In genomic region chr22:30423959-30424380, GRCh38 we compare ENCODE assay signal across 1 cellular context.
TF ChIP-seq lines count a peak whose summit lies in the region.

No MANE protein-coding gene starts in this region.

TF ChIP-seq in HepG2, 621 proteins besides CTCF, POLR2A, EP300 and RAD21 (continued from another document and continues in another):
- TF ChIP-seq MXD4 (CRISPR knock-in tag; IDR thresholded peaks at IDR 0.05) = peak; percentile 84; the same call in 1 of the 2 replicates
- TF ChIP-seq GABPB1 (CRISPR knock-in tag; IDR thresholded peaks at IDR 0.05) = peak; percentile 84
- no peak for TF ChIP-seq ZNF660 (CRISPR knock-in tag; IDR thresholded peaks at IDR 0.05; ENCODE audit: borderline replicate concordance, low read depth)
- no peak for TF ChIP-seq RBM39 (IDR thresholded peaks at IDR 0.05; ENCODE audit: low read depth, low read length, poor library complexity, severe bottlenecking)
- no peak; the same call in 1 of the 2 replicates for TF ChIP-seq ZNF460 (CRISPR knock-in tag; IDR thresholded peaks at IDR 0.05; ENCODE audit: borderline replicate concordance)
- TF ChIP-seq FOXO1 (CRISPR knock-in tag; IDR thresholded peaks at IDR 0.05) = no peak; the same call in 1 of the 2 replicates
- no peak for TF ChIP-seq ZSCAN25 (CRISPR knock-in tag; IDR thresholded peaks at IDR 0.05)
- peak; percentile 95; the same call in 1 of the 2 replicates for TF ChIP-seq KLF12 (CRISPR knock-in tag; IDR thresholded peaks at IDR 0.05; ENCODE audit: borderline replicate concordance)
- no peak for TF ChIP-seq ZNF234 (CRISPR knock-in tag; conservative IDR thresholded peaks at IDR 0.05)
- peak; percentile 76; the same call in 1 of the 2 replicates for TF ChIP-seq ZNF879 (CRISPR knock-in tag; IDR thresholded peaks at IDR 0.05)
- TF ChIP-seq TBX2 (CRISPR knock-in tag; IDR thresholded peaks at IDR 0.05; ENCODE audit: borderline replicate concordance) = peak; percentile 72; the same call in 1 of the 2 replicates
- TF ChIP-seq ZNF790 (CRISPR knock-in tag; IDR thresholded peaks at IDR 0.05; ENCODE audit: borderline replicate concordance) = no peak
- 0 out of 2 replicates have a peak, but pooled peaks have one; percentile 12 for TF ChIP-seq ZNF761 (CRISPR knock-in tag; conservative IDR thresholded peaks at IDR 0.05)
- peak; percentile 90 for TF ChIP-seq SP5 (CRISPR knock-in tag; IDR thresholded peaks at IDR 0.05; ENCODE audit: borderline replicate concordance, low read depth)
- peak; percentile 73; the same call in 1 of the 2 replicates for TF ChIP-seq MIXL1 (CRISPR knock-in tag; IDR thresholded peaks at IDR 0.05)
- no peak for TF ChIP-seq POLR2AphosphoS2 (IDR thresholded peaks at IDR 0.05; ENCODE audit: low read depth, low read length)
- peak; percentile 66; the same call in 1 of the 2 replicates for TF ChIP-seq ARNT2 (CRISPR knock-in tag; IDR thresholded peaks at IDR 0.05; ENCODE audit: low read depth)
- TF ChIP-seq HNF4A (CRISPR knock-in tag; IDR thresholded peaks at IDR 0.05) = 0 out of 2 replicates have a peak, but pooled peaks have one; percentile 23
- no peak for TF ChIP-seq SOX6 (IDR thresholded peaks at IDR 0.05)
- peak; percentile 53; the same call in 1 of the 2 replicates for TF ChIP-seq SOX6 (CRISPR knock-in tag; IDR thresholded peaks at IDR 0.05)
- no peak for TF ChIP-seq ZNF737 (CRISPR knock-in tag; IDR thresholded peaks at IDR 0.05; ENCODE audit: borderline replicate concordance)
- TF ChIP-seq ZNF331 (CRISPR knock-in tag; IDR thresholded peaks at IDR 0.05) = peak; percentile 93; the same call in 1 of the 2 replicates
- peak; percentile 90 for TF ChIP-seq YEATS4 (CRISPR knock-in tag; IDR thresholded peaks at IDR 0.05; ENCODE audit: borderline replicate concordance)
- TF ChIP-seq, protein P1, sequence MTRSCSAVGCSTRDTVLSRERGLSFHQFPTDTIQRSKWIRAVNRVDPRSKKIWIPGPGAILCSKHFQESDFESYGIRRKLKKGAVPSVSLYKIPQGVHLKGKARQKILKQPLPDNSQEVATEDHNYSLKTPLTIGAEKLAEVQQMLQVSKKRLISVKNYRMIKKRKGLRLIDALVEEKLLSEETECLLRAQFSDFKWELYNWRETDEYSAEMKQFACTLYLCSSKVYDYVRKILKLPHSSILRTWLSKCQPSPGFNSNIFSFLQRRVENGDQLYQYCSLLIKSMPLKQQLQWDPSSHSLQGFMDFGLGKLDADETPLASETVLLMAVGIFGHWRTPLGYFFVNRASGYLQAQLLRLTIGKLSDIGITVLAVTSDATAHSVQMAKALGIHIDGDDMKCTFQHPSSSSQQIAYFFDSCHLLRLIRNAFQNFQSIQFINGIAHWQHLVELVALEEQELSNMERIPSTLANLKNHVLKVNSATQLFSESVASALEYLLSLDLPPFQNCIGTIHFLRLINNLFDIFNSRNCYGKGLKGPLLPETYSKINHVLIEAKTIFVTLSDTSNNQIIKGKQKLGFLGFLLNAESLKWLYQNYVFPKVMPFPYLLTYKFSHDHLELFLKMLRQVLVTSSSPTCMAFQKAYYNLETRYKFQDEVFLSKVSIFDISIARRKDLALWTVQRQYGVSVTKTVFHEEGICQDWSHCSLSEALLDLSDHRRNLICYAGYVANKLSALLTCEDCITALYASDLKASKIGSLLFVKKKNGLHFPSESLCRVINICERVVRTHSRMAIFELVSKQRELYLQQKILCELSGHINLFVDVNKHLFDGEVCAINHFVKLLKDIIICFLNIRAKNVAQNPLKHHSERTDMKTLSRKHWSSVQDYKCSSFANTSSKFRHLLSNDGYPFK (CRISPR knock-in tag; IDR thresholded peaks at IDR 0.05; ENCODE audit: borderline replicate concordance) = peak; percentile 99
- TF ChIP-seq GTF3A (CRISPR knock-in tag; conservative IDR thresholded peaks at IDR 0.05) = 0 out of 2 replicates have a peak, but pooled peaks have one; percentile 14
- no peak for TF ChIP-seq NFE2L1 (CRISPR knock-in tag; IDR thresholded peaks at IDR 0.05; ENCODE audit: borderline replicate concordance)
- TF ChIP-seq ZSCAN29 (CRISPR knock-in tag; conservative IDR thresholded peaks at IDR 0.05) = 0 out of 2 replicates have a peak, but pooled peaks have one; percentile 60
- peak; percentile 97 for TF ChIP-seq HOXA3 (CRISPR knock-in tag; IDR thresholded peaks at IDR 0.05)
- TF ChIP-seq ZNF776 (CRISPR knock-in tag; IDR thresholded peaks at IDR 0.05) = no peak
- TF ChIP-seq ZSCAN31 (CRISPR knock-in tag; IDR thresholded peaks at IDR 0.05; ENCODE audit: low read depth) = no peak
- TF ChIP-seq, protein P2, sequence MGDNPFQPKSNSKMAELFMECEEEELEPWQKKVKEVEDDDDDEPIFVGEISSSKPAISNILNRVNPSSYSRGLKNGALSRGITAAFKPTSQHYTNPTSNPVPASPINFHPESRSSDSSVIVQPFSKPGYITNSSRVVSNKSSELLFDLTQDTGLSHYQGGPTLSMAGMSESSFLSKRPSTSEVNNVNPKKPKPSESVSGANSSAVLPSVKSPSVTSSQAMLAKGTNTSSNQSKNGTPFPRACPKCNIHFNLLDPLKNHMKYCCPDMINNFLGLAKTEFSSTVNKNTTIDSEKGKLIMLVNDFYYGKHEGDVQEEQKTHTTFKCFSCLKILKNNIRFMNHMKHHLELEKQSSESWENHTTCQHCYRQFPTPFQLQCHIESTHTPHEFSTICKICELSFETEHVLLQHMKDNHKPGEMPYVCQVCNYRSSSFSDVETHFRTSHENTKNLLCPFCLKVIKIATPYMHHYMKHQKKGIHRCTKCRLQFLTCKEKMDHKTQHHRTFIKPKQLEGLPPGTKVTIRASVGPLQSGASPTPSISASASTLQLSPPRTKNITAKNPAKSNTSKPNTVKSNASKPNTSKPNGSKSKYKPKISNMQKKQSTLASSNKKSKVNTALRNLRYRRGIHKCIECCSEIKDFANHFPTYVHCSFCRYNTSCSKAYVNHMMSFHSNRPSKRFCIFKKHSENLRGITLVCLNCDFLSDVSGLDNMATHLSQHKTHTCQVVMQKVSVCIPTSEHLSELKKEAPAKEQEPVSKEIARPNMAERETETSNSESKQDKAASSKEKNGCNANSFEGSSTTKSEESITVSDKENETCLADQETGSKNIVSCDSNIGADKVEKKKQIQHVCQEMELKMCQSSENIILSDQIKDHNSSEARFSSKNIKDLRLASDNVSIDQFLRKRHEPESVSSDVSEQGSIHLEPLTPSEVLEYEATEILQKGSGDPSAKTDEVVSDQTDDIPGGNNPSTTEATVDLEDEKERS (CRISPR knock-in tag; IDR thresholded peaks at IDR 0.05) = peak; percentile 16; the same call in 1 of the 2 replicates
- peak; percentile 30; the same call in 1 of the 2 replicates for TF ChIP-seq AFF4 (CRISPR knock-in tag; IDR thresholded peaks at IDR 0.05)
- TF ChIP-seq ZNF33A (CRISPR knock-in tag; IDR thresholded peaks at IDR 0.05; ENCODE audit: borderline replicate concordance) = no peak
- TF ChIP-seq MAX (IDR thresholded peaks at IDR 0.05) = peak; percentile 88
- TF ChIP-seq SAP130 (CRISPR knock-in tag; IDR thresholded peaks at IDR 0.05; ENCODE audit: low read depth) = peak; percentile 95
- no peak for TF ChIP-seq ZNF558 (CRISPR knock-in tag; IDR thresholded peaks at IDR 0.05; ENCODE audit: borderline replicate concordance)
- TF ChIP-seq NR2C2 (CRISPR knock-in tag; IDR thresholded peaks at IDR 0.05; ENCODE audit: borderline replicate concordance) = peak; percentile 86
- no peak for TF ChIP-seq ARNT (IDR thresholded peaks at IDR 0.05)
- peak; percentile 91 for TF ChIP-seq THAP11 (CRISPR knock-in tag; IDR thresholded peaks at IDR 0.05)
- peak; percentile 73 for TF ChIP-seq ZMYM4 (CRISPR knock-in tag; IDR thresholded peaks at IDR 0.05)
- TF ChIP-seq ZNF230 (CRISPR knock-in tag; IDR thresholded peaks at IDR 0.05) = no peak; the same call in 1 of the 2 replicates
- TF ChIP-seq FOXP4 (CRISPR knock-in tag; IDR thresholded peaks at IDR 0.05) = peak; percentile 43; the same call in 1 of the 2 replicates
- peak; percentile 85 for TF ChIP-seq HNF1B (CRISPR knock-in tag; IDR thresholded peaks at IDR 0.05)
- no peak for TF ChIP-seq NFIC (IDR thresholded peaks at IDR 0.05; ENCODE audit: low read length)
- no peak for TF ChIP-seq ZNF781 (CRISPR knock-in tag; IDR thresholded peaks at IDR 0.05; ENCODE audit: borderline replicate concordance, not compliant biosample characterization)
- TF ChIP-seq ZBTB43 (CRISPR knock-in tag; conservative IDR thresholded peaks at IDR 0.05) = peak; percentile 46; the same call in 1 of the 2 replicates
- TF ChIP-seq KAT7 (CRISPR knock-in tag; IDR thresholded peaks at IDR 0.05; ENCODE audit: borderline replicate concordance) = no peak; the same call in 1 of the 2 replicates
- no peak for TF ChIP-seq SMYD3 (CRISPR knock-in tag; IDR thresholded peaks at IDR 0.05)
- TF ChIP-seq MXI1 (IDR thresholded peaks at IDR 0.05; ENCODE audit: borderline replicate concordance, low read depth, low read length) = peak; percentile 81; the same call in 2 of the 3 replicates
- peak; percentile 93 for TF ChIP-seq ZFX (CRISPR knock-in tag; IDR thresholded peaks at IDR 0.05; ENCODE audit: low read depth)
- TF ChIP-seq, protein P3, sequence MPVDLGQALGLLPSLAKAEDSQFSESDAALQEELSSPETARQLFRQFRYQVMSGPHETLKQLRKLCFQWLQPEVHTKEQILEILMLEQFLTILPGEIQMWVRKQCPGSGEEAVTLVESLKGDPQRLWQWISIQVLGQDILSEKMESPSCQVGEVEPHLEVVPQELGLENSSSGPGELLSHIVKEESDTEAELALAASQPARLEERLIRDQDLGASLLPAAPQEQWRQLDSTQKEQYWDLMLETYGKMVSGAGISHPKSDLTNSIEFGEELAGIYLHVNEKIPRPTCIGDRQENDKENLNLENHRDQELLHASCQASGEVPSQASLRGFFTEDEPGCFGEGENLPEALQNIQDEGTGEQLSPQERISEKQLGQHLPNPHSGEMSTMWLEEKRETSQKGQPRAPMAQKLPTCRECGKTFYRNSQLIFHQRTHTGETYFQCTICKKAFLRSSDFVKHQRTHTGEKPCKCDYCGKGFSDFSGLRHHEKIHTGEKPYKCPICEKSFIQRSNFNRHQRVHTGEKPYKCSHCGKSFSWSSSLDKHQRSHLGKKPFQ (CRISPR knock-in tag; IDR thresholded peaks at IDR 0.05; ENCODE audit: insufficient replicate concordance) = peak; percentile 94
- no peak for TF ChIP-seq KDM5B (CRISPR knock-in tag; IDR thresholded peaks at IDR 0.05; ENCODE audit: borderline replicate concordance)
- TF ChIP-seq RFXANK (CRISPR knock-in tag; IDR thresholded peaks at IDR 0.05) = peak; percentile 86
